10 cellular contexts compared by ENCODE assay signal in the genomic region with DNA sequence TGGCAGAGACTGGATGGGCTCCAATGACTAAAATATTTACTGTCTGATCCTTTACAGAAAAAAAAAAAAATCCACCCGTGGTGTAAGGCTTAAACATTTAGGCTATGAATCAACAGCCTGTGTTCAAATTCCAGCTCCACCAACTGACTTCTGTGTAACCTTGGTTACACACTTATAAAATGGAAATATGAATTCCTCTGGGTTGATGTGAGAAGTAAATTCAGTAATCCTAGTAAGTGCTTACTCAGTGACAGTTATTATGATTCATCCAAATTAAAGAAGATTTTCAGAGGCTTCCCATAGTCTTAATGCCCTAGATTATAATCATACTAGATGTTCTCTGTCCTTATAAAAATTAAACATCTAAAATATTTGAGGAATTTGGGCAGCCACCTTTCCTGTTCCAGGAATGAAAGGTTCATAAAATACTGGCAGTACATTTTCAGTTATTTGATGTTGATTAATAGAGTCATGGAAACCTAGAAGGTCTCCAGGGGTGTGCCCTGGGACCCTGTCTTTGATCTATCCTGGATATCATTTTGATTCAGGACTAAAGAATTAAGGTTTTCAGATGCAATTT.
DNase-seq lines count a peak whose midpoint lies in the region; FAIRE-seq and TF ChIP-seq lines count a peak whose summit lies in the region.
"Had no signal": no experiment of that assay in that cellular context is flagged by ENCODE, and none has a peak within 500 bp of the region (broad histone marks: within the 10 kb centered on the region; RNA-seq: fewer than 3 reads in every experiment).

No MANE protein-coding gene starts in this region.

- H3K27ac ChIP-seq in rectal smooth muscle tissue (ENCODE audit: low read depth, low read length): peak overlapping the region; percentile 65

- H3K27me3 Mint-ChIP-seq in Calu3 (ENCODE audit: unreplicated experiment): no peaks in the 10 kb centered on the region
- H3K27me3 Mint-ChIP-seq in CD14-positive monocyte (ENCODE audit: low read depth in 3 of 3): peaks cover 0 to 5% (median 0%) of the 10 kb centered on the region in 3 donors

- CTCF ChIA-PET in Calu3 (lab: Charles Lee): interaction anchor here (0.6 to 0.8 kb wide), 2 partner anchors 11 to 377 kb away, joined by 3 read pairs; no protein-coding TSS in a partner anchor

- H3K4me3 ChIP-seq in rectal smooth muscle tissue (ENCODE audit: low read length): no peak overlapping the region

- FAIRE-seq in frontal cortex (lab: Jason Lieb, UNC): no peak

- H3K36me3 Mint-ChIP-seq in Calu3 (ENCODE audit: insufficient read depth, unreplicated experiment): peaks cover 6% of the 10 kb centered on the region
- no peaks in the 10 kb centered on the region for H3K36me3 Mint-ChIP-seq in CD14-positive monocyte

- DNase-seq in Calu3: no peak
- peak; percentile 91 for DNase-seq in RPMI7951 (ENCODE audit: low read depth)
- peak; percentile 95 for DNase-seq in fibroblast of gingiva (ENCODE audit: low read depth)
- no peak for DNase-seq in NCI-H345 treated with DMSO at 0.1 percent for 48 hours (lab: John Stamatoyannopoulos, UW; ENCODE audit: unreplicated experiment)
- no peak for DNase-seq in frontal cortex (ENCODE audit: low spot score in 2 of 2)
- no peak for DNase-seq in SHP77 treated with DMSO at 0.1 percent for 48 hours (lab: John Stamatoyannopoulos, UW)
- DNase-seq in CD14-positive monocyte (ENCODE audit: low spot score): no peak
- DNase-seq: activated CD4-positive, alpha-beta T cell treated with anti-CD3 and anti-CD28 coated beads for 48 hours; NCI-H1930 had no signal

- intact Hi-C loops in Calu3 (cut with micrococcal nuclease; ENCODE audit: unreplicated experiment) (no loop called here), CD14-positive monocyte (cut with micrococcal nuclease) (no loop called here)

- no TSS peak for BruUV-seq in Calu3 (replicated peaks; lab: Mats Ljungman, UMichigan)

- H3K4me3 Mint-ChIP-seq in Calu3 (ENCODE audit: low read depth, unreplicated experiment): no peak overlapping the region
- no peak overlapping the region for H3K4me3 Mint-ChIP-seq in CD14-positive monocyte

- H3K4me1 Mint-ChIP-seq in Calu3 (ENCODE audit: low read depth, unreplicated experiment) (peaks cover 42% of the 10 kb centered on the region), CD14-positive monocyte (no peaks in the 10 kb centered on the region)

- H3K36me3 ChIP-seq in rectal smooth muscle tissue (ENCODE audit: control insufficient read depth, insufficient read depth, low read length): no peaks in the 10 kb centered on the region

- peaks cover 7% of the 10 kb centered on the region for H3K4me1 ChIP-seq in rectal smooth muscle tissue (ENCODE audit: control insufficient read depth, insufficient read depth, low read length)

- H3K27ac Mint-ChIP-seq in Calu3 (ENCODE audit: unreplicated experiment) (peak overlapping the region; percentile 71), CD14-positive monocyte (peak overlapping the region in 1 of 7 donors; percentile 15)

- no peaks in the 10 kb centered on the region for H3K27me3 ChIP-seq in rectal smooth muscle tissue (ENCODE audit: control insufficient read depth, insufficient read depth, low read length)

- H3K9ac ChIP-seq in rectal smooth muscle tissue (ENCODE audit: low read length): no peak overlapping the region

- TF ChIP-seq CTCF in Calu3 (IDR thresholded peaks at IDR 0.05; ENCODE audit: unreplicated experiment): no peak
- TF ChIP-seq CTCF in CD14-positive monocyte (IDR thresholded peaks at IDR 0.05): no peak

- H3K9me3 Mint-ChIP-seq in Calu3 (ENCODE audit: low read depth, unreplicated experiment): peaks cover 5% of the 10 kb centered on the region
- H3K9me3 Mint-ChIP-seq in CD14-positive monocyte: no peaks in the 10 kb centered on the region

Comparison
In these comparisons a context has a peak if more than half of its experiments do, and no peak if none do; other contexts are left out.
1. DNase-seq: peak in RPMI7951 (single experiment) and fibroblast of gingiva (single experiment); none in Calu3 (single experiment), NCI-H345 treated with DMSO at 0.1 percent for 48 hours (single experiment), frontal cortex (0 of 2), SHP77 treated with DMSO at 0.1 percent for 48 hours (single experiment) and CD14-positive monocyte (single experiment).